In the genomic region with DNA sequence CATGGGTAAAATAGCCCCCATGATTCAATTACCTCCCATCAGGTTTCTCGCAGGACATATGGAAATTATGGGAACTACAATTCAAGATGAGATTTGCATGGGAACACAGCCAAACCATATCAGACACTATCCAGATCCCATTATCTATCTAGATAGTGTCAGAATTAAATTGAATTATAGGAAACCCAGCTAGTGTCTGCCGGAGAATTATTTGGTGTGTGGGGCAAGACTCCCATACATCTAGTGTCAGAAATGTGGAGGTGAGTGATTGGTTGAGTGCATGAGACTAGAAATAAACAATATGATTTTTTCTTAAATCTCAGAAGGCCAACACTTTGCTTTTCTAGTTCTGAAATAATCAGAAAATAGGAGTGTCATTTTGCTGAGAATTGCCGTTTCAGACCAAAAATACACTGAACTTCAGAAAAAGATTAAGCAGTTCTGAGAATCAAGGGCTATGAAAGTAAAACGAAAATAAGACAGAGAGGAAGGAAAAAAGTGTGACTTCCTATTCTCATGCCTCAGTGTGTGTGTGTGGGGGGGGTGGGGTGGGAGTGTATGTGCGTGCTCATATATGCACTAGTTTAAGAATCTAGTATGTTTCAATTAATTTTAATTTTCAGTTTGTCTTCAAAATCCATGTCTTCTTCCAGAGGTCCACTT, we compare ENCODE assay signal across 12 cellular contexts. TPM values are rescaled to one million over a fixed set of nuclear protein-coding genes. Genes with fewer than 3 reads are reported as not detected.
DNase-seq lines count a peak whose midpoint lies in the region; ATAC-seq, FAIRE-seq and TF ChIP-seq lines count a peak whose summit lies in the region.
"Had no signal": no experiment of that assay in that cellular context is flagged by ENCODE, and none has a peak within 500 bp of the region (broad histone marks: within the 10 kb centered on the region; RNA-seq: fewer than 3 reads in every experiment).

No MANE protein-coding gene starts in this region.

- peak overlapping the region; percentile 14 for H3K4me3 Mint-ChIP-seq in activated CD8-positive, alpha-beta T cell treated with anti-CD3 and anti-CD28 coated beads for 36 hours
- H3K4me3 Mint-ChIP-seq: GM23338 had no signal

- no peak for TF ChIP-seq POLR2A in GM12892 (IDR thresholded peaks at IDR 0.05; ENCODE audit: low read depth, low read length)

- no peak for TF ChIP-seq CTCF in activated CD8-positive, alpha-beta T cell treated with anti-CD3 and anti-CD28 coated beads for 36 hours (IDR thresholded peaks at IDR 0.05)
- no peak for TF ChIP-seq CTCF in foreskin keratinocyte (conservative IDR thresholded peaks at IDR 0.05)

- no peaks in the 10 kb centered on the region for H3K36me3 Mint-ChIP-seq in activated CD8-positive, alpha-beta T cell treated with anti-CD3 and anti-CD28 coated beads for 36 hours (ENCODE audit: low read depth)

- H3K27me3 ChIP-seq in foreskin keratinocyte, result no peaks in the 10 kb centered on the region

- no peak overlapping the region for H3K27ac ChIP-seq in foreskin keratinocyte

- ATAC-seq in GM18907 (IDR thresholded peaks at IDR 0.05; ENCODE audit: unreplicated experiment) (peak; percentile 53), HG02885 (IDR thresholded peaks at IDR 0.05; ENCODE audit: poor library complexity, unreplicated experiment) (peak; percentile 58), foreskin keratinocyte (no peak)
- peak; percentile 86 for ATAC-seq in activated CD8-positive, alpha-beta T cell treated with anti-CD3 and anti-CD28 coated beads for 36 hours
- ATAC-seq: GM23338, K562 had no signal

- H3K27me3 Mint-ChIP-seq in activated CD8-positive, alpha-beta T cell treated with anti-CD3 and anti-CD28 coated beads for 36 hours, result no peaks in the 10 kb centered on the region

- peak overlapping the region; percentile 84 for H3K27ac Mint-ChIP-seq in activated CD8-positive, alpha-beta T cell treated with anti-CD3 and anti-CD28 coated beads for 36 hours
- H3K27ac Mint-ChIP-seq: GM23338 had no signal

- peaks cover 38% of the 10 kb centered on the region for H3K4me1 Mint-ChIP-seq in activated CD8-positive, alpha-beta T cell treated with anti-CD3 and anti-CD28 coated beads for 36 hours (ENCODE audit: low read depth)
- H3K4me1 Mint-ChIP-seq: GM23338 had no signal

- FAIRE-seq in GM12892 (lab: Jason Lieb, UNC), result no peak
- FAIRE-seq: K562 had no signal

- DNase-seq in CD1c-positive myeloid dendritic cell (ENCODE audit: extremely low spot score) (peak; percentile 12), foreskin keratinocyte (no peak), GM12892 (ENCODE audit: insufficient read length) (no peak), OCI-M2 (lab: John Stamatoyannopoulos, UW; ENCODE audit: unreplicated experiment) (no peak), NCI-H1048 (lab: John Stamatoyannopoulos, UW) (no peak)
- DNase-seq in activated CD8-positive, alpha-beta T cell treated with anti-CD3 and anti-CD28 coated beads for 36 hours, result peak; percentile 12
- DNase-seq: Calu3 had no signal

- POLR2A ChIA-PET in activated CD8-positive, alpha-beta T cell treated with anti-CD3 and anti-CD28 coated beads for 36 hours (lab: Charles Lee), result interaction anchor here (1.0 kb wide), 1 partner anchor 31 kb away, joined by 5 read pairs; no protein-coding TSS in a partner anchor

- peaks cover 2% of the 10 kb centered on the region for H3K9me3 Mint-ChIP-seq in activated CD8-positive, alpha-beta T cell treated with anti-CD3 and anti-CD28 coated beads for 36 hours
- H3K9me3 Mint-ChIP-seq: GM23338 had no signal

- H3K4me1 ChIP-seq in foreskin keratinocyte, result no peaks in the 10 kb centered on the region

- intact Hi-C loops in activated CD8-positive, alpha-beta T cell treated with anti-CD3 and anti-CD28 coated beads for 36 hours (cut with micrococcal nuclease), result loop anchor here (10.0 kb wide), 2 partner anchors 172 to 262 kb away; no protein-coding TSS in a partner anchor

- CTCF ChIA-PET in activated CD8-positive, alpha-beta T cell treated with anti-CD3 and anti-CD28 coated beads for 36 hours (lab: Charles Lee), result interaction anchor here (1.1 to 1.4 kb wide), 2 partner anchors 18 to 21 kb away, joined by 3 read pairs; a partner anchor contains a TSS

RNA-seq across cellular contexts. Expression of a gene that starts 21.3 kb away (rescaled TPM):
- not detected for total RNA-seq in activated CD8-positive, alpha-beta T cell treated with anti-CD3 and anti-CD28 coated beads for 36 hours
- not detected in 2 replicates for total RNA-seq in foreskin keratinocyte
- polyA plus RNA-seq in foreskin keratinocyte, result not detected in 2 replicates
- polyA plus RNA-seq in GM12892 (2012; ENCODE audit: missing spikeins), result not detected
- total RNA-seq: Calu3, GM23338, K562, myocyte had no signal
- polyA plus RNA-seq: GM23338, K562 had no signal

Comparison
In these comparisons a context has a peak if more than half of its experiments do, and no peak if none do; other contexts are left out.
1. DNase-seq: peak in CD1c-positive myeloid dendritic cell (single experiment) and activated CD8-positive, alpha-beta T cell treated with anti-CD3 and anti-CD28 coated beads for 36 hours (single experiment); none in foreskin keratinocyte (0 of 2), GM12892 (single experiment), OCI-M2 (single experiment) and NCI-H1048 (single experiment).